In the genomic region with DNA sequence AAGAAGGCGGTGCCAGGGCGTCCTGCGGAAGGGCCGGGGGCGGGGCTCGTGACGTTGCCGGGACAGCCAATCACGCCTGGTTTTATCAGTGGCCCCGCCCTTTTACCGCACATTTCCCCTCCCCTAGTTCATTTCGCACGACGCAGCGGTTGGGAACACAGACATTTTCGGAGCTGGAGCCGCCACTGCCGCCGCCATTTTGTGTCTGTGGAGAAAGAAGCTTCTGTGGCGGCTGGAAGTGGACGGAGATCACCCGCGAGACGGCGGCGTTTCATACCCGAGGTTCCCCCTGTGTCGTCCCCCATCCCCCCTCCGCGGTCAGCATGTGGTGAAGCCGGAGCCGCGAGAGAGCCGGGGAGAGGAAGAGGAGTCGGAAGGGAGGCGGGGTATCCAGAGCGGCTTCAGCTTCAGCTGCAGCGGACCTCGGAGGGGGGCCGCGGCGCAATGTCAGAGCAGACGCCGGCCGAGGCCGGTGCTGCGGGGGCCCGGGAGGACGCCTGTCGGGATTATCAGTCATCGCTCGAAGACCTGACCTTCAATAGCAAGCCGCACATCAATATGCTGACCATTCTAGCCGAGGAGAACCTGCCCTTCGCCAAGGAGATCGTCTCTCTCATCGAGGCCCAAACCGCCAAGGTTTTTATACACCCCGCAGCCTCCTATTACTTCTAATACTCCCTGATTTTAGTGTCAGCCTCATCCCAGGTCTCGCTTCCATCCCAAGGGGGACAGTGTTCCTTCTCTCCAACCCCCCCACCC, we compare ENCODE assay signal across 1 cellular context.
TF ChIP-seq lines count a peak whose summit lies in the region.

A gene with protein sequence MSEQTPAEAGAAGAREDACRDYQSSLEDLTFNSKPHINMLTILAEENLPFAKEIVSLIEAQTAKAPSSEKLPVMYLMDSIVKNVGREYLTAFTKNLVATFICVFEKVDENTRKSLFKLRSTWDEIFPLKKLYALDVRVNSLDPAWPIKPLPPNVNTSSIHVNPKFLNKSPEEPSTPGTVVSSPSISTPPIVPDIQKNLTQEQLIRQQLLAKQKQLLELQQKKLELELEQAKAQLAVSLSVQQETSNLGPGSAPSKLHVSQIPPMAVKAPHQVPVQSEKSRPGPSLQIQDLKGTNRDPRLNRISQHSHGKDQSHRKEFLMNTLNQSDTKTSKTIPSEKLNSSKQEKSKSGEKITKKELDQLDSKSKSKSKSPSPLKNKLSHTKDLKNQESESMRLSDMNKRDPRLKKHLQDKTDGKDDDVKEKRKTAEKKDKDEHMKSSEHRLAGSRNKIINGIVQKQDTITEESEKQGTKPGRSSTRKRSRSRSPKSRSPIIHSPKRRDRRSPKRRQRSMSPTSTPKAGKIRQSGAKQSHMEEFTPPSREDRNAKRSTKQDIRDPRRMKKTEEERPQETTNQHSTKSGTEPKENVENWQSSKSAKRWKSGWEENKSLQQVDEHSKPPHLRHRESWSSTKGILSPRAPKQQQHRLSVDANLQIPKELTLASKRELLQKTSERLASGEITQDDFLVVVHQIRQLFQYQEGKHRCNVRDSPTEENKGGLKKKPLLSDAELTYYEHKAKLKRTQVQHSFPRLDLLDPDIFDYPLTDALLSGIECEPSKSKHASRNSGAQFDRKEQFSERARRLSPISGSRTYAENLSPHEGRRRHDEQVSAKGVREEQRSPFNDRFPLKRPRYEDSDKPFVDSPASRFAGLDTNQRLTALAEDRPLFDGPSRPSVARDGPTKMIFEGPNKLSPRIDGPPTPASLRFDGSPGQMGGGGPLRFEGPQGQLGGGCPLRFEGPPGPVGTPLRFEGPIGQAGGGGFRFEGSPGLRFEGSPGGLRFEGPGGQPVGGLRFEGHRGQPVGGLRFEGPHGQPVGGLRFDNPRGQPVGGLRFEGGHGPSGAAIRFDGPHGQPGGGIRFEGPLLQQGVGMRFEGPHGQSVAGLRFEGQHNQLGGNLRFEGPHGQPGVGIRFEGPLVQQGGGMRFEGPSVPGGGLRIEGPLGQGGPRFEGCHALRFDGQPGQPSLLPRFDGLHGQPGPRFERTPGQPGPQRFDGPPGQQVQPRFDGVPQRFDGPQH (N-terminal part only) (plus strand): TSS at position 136 of the 759 bp plus-strand sequence. CDS start 309 bp downstream, at position 445.

TF ChIP-seq in K562, 482 proteins besides CTCF, POLR2A, EP300 and RAD21 (continued from another document and continues in another):
- TF ChIP-seq, protein P1, sequence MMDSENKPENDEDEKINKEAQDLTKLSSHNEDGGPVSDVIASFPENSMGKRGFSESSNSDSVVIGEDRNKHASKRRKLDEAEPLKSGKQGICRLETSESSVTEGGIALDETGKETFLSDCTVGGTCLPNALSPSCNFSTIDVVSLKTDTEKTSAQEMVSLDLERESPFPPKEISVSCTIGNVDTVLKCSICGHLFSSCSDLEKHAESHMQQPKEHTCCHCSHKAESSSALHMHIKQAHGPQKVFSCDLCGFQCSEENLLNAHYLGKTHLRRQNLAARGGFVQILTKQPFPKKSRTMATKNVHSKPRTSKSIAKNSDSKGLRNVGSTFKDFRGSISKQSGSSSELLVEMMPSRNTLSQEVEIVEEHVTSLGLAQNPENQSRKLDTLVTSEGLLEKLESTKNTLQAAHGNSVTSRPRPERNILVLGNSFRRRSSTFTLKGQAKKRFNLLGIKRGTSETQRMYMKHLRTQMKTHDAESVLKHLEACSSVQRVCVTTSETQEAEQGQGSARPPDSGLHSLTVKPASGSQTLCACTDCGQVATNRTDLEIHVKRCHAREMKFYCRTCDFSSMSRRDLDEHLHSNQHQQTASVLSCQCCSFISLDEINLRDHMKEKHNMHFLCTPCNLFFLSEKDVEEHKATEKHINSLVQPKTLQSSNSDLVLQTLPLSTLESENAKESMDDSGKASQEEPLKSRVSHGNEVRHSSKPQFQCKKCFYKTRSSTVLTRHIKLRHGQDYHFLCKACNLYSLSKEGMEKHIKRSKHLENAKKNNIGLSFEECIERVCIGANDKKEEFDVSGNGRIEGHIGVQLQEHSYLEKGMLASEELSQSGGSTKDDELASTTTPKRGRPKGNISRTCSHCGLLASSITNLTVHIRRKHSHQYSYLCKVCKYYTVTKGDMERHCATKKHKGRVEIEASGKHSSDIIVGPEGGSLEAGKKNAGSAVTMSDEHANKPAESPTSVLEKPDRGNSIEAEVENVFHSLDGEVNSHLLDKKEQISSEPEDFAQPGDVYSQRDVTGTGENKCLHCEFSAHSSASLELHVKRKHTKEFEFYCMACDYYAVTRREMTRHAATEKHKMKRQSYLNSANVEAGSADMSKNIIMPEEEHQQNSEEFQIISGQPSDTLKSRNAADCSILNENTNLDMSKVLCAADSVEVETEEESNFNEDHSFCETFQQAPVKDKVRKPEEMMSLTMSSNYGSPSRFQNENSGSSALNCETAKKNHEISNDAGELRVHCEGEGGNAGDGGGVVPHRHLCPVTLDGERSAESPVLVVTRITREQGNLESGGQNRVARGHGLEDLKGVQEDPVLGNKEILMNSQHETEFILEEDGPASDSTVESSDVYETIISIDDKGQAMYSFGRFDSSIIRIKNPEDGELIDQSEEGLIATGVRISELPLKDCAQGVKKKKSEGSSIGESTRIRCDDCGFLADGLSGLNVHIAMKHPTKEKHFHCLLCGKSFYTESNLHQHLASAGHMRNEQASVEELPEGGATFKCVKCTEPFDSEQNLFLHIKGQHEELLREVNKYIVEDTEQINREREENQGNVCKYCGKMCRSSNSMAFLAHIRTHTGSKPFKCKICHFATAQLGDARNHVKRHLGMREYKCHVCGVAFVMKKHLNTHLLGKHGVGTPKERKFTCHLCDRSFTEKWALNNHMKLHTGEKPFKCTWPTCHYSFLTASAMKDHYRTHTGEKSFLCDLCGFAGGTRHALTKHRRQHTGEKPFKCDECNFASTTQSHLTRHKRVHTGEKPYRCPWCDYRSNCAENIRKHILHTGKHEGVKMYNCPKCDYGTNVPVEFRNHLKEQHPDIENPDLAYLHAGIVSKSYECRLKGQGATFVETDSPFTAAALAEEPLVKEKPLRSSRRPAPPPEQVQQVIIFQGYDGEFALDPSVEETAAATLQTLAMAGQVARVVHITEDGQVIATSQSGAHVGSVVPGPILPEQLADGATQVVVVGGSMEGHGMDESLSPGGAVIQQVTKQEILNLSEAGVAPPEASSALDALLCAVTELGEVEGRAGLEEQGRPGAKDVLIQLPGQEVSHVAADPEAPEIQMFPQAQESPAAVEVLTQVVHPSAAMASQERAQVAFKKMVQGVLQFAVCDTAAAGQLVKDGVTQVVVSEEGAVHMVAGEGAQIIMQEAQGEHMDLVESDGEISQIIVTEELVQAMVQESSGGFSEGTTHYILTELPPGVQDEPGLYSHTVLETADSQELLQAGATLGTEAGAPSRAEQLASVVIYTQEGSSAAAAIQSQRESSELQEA (IDR thresholded peaks at IDR 0.05; ENCODE audit: low read depth) = no peak
- TF ChIP-seq POLR3G (IDR thresholded peaks at IDR 0.05; ENCODE audit: extremely low read depth, insufficient read length, insufficient replicate concordance) (no peak), ATF1 (CRISPR knock-in tag; IDR thresholded peaks at IDR 0.05) (no peak; the same call in 1 of the 2 replicates), ATF1 (tag; IDR thresholded peaks at IDR 0.05) (peak; percentile 82), SMAD2 (IDR thresholded peaks at IDR 0.05; ENCODE audit: low read depth, low read length) (no peak), NCOA1 (IDR thresholded peaks at IDR 0.05; ENCODE audit: low read depth) (no peak), ZNF696 (CRISPR knock-in tag; conservative IDR thresholded peaks at IDR 0.05) (no peak), MCM7 (IDR thresholded peaks at IDR 0.05) (no peak), GTF2E2 (tag; IDR thresholded peaks at IDR 0.05) (peak; percentile 83), FOXP1 (CRISPR knock-in tag; IDR thresholded peaks at IDR 0.05) (no peak), OTX1 (CRISPR knock-in tag; IDR thresholded peaks at IDR 0.05) (peak; percentile 90), EZH2 (IDR thresholded peaks at IDR 0.05; ENCODE audit: borderline replicate concordance, low read depth, low read length) (no peak), ZNF76 (CRISPR knock-in tag; IDR thresholded peaks at IDR 0.05; ENCODE audit: borderline replicate concordance) (no peak), KHSRP (IDR thresholded peaks at IDR 0.05) (no peak), FUS (optimal IDR thresholded peaks at IDR 0.05; ENCODE audit: low read depth, low read length) (no peak), ZNF12 (CRISPR knock-in tag; IDR thresholded peaks at IDR 0.05) (no peak; the same call in 1 of the 2 replicates), STAT5A (IDR thresholded peaks at IDR 0.05; ENCODE audit: borderline replicate concordance, low read length) (no peak), ADNP (tag; IDR thresholded peaks at IDR 0.05) (no peak), HMG20B (CRISPR knock-in tag; IDR thresholded peaks at IDR 0.05) (no peak; the same call in 1 of the 2 replicates), TCF3 (CRISPR knock-in tag; IDR thresholded peaks at IDR 0.05) (no peak), ZFP36 (IDR thresholded peaks at IDR 0.05; ENCODE audit: low read depth, low read length, partially characterized antibody) (no peak), CHCHD3 (CRISPR knock-in tag; IDR thresholded peaks at IDR 0.05) (peak; percentile 54; the same call in 1 of the 2 replicates), CCNT2 (IDR thresholded peaks at IDR 0.05; ENCODE audit: borderline replicate concordance, extremely low read depth, insufficient read length, low read depth, low read length) (peak; percentile 28), GATA2 (CRISPR knock-in tag; IDR thresholded peaks at IDR 0.05) (no peak), PML (IDR thresholded peaks at IDR 0.05; ENCODE audit: low read length) (peak; percentile 95), RB1 (IDR thresholded peaks at IDR 0.05; ENCODE audit: low read depth) (peak; percentile 70; the same call in 1 of the 2 replicates), HMG20A (CRISPR knock-in tag; conservative IDR thresholded peaks at IDR 0.05) (no peak), XRCC5 (IDR thresholded peaks at IDR 0.05; ENCODE audit: low read depth, low read length) (no peak), HIVEP1 (CRISPR knock-in tag; IDR thresholded peaks at IDR 0.05) (no peak), RFX7 (CRISPR knock-in tag; IDR thresholded peaks at IDR 0.05) (no peak)
- TF ChIP-seq, protein P2, sequence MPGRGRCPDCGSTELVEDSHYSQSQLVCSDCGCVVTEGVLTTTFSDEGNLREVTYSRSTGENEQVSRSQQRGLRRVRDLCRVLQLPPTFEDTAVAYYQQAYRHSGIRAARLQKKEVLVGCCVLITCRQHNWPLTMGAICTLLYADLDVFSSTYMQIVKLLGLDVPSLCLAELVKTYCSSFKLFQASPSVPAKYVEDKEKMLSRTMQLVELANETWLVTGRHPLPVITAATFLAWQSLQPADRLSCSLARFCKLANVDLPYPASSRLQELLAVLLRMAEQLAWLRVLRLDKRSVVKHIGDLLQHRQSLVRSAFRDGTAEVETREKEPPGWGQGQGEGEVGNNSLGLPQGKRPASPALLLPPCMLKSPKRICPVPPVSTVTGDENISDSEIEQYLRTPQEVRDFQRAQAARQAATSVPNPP (IDR thresholded peaks at IDR 0.05; ENCODE audit: borderline replicate concordance, insufficient read depth, insufficient read length) = no peak
- TF ChIP-seq, protein P3, sequence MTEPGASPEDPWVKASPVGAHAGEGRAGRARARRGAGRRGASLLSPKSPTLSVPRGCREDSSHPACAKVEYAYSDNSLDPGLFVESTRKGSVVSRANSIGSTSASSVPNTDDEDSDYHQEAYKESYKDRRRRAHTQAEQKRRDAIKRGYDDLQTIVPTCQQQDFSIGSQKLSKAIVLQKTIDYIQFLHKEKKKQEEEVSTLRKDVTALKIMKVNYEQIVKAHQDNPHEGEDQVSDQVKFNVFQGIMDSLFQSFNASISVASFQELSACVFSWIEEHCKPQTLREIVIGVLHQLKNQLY (CRISPR knock-in tag; conservative IDR thresholded peaks at IDR 0.05) = 0 out of 4 replicates have a peak, but pooled peaks of 1 of the 2 experiments have one; percentile 63
- TF ChIP-seq, protein P4, sequence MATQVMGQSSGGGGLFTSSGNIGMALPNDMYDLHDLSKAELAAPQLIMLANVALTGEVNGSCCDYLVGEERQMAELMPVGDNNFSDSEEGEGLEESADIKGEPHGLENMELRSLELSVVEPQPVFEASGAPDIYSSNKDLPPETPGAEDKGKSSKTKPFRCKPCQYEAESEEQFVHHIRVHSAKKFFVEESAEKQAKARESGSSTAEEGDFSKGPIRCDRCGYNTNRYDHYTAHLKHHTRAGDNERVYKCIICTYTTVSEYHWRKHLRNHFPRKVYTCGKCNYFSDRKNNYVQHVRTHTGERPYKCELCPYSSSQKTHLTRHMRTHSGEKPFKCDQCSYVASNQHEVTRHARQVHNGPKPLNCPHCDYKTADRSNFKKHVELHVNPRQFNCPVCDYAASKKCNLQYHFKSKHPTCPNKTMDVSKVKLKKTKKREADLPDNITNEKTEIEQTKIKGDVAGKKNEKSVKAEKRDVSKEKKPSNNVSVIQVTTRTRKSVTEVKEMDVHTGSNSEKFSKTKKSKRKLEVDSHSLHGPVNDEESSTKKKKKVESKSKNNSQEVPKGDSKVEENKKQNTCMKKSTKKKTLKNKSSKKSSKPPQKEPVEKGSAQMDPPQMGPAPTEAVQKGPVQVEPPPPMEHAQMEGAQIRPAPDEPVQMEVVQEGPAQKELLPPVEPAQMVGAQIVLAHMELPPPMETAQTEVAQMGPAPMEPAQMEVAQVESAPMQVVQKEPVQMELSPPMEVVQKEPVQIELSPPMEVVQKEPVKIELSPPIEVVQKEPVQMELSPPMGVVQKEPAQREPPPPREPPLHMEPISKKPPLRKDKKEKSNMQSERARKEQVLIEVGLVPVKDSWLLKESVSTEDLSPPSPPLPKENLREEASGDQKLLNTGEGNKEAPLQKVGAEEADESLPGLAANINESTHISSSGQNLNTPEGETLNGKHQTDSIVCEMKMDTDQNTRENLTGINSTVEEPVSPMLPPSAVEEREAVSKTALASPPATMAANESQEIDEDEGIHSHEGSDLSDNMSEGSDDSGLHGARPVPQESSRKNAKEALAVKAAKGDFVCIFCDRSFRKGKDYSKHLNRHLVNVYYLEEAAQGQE (CRISPR knock-in tag; IDR thresholded peaks at IDR 0.05; ENCODE audit: low read depth) = no peak
- TF ChIP-seq, protein P5, sequence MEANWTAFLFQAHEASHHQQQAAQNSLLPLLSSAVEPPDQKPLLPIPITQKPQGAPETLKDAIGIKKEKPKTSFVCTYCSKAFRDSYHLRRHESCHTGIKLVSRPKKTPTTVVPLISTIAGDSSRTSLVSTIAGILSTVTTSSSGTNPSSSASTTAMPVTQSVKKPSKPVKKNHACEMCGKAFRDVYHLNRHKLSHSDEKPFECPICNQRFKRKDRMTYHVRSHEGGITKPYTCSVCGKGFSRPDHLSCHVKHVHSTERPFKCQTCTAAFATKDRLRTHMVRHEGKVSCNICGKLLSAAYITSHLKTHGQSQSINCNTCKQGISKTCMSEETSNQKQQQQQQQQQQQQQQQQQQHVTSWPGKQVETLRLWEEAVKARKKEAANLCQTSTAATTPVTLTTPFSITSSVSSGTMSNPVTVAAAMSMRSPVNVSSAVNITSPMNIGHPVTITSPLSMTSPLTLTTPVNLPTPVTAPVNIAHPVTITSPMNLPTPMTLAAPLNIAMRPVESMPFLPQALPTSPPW (CRISPR knock-in tag; IDR thresholded peaks at IDR 0.05) = no peak
- TF ChIP-seq, protein P6, sequence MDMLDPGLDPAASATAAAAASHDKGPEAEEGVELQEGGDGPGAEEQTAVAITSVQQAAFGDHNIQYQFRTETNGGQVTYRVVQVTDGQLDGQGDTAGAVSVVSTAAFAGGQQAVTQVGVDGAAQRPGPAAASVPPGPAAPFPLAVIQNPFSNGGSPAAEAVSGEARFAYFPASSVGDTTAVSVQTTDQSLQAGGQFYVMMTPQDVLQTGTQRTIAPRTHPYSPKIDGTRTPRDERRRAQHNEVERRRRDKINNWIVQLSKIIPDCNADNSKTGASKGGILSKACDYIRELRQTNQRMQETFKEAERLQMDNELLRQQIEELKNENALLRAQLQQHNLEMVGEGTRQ (CRISPR knock-in tag; IDR thresholded peaks at IDR 0.05) = no peak
